In genomic region chr3:43685921-43686320, GRCh38 we compare ENCODE assay signal across 26 cellular contexts.
"Had no signal": no experiment of that assay in that cellular context is flagged by ENCODE, and none has a peak within 500 bp of the region (broad histone marks: within the 10 kb centered on the region; RNA-seq: fewer than 3 reads in every experiment).

No MANE protein-coding gene starts in this region.

- H3K27me3 ChIP-seq: stomach, suprapubic skin, testis, thyroid gland, tibial artery, tibial nerve, transverse colon, upper lobe of left lung, upper lobe of right lung, uterus, vagina had no signal

- H3K36me3 ChIP-seq: stomach, suprapubic skin, thoracic aorta, thyroid gland, tibial artery, tibial nerve, transverse colon, upper lobe of left lung, upper lobe of right lung, uterus, vagina had no signal

- FAIRE-seq: urothelium cell line had no signal

- H3K27ac ChIP-seq: stomach, suprapubic skin, testis, thoracic aorta, thyroid gland, tibial artery, tibial nerve, transverse colon, upper lobe of left lung, upper lobe of right lung, uterus, vagina had no signal

- H3K4me1 ChIP-seq: uterus, vagina had no signal

- H3K9me3 ChIP-seq: stomach, suprapubic skin, testis, thoracic aorta, thyroid gland, tibial artery, transverse colon, upper lobe of left lung, upper lobe of right lung, uterus, vagina had no signal

- ATAC-seq: stimulated activated effector memory CD8-positive, alpha-beta T cell treated with anti-CD3 and anti-CD28 coated beads, Interleukin-12 subunit alpha, Interleukin-12 subunit beta, amount 100 ng/mL, for 72 hours; stimulated activated memory B cell treated with anti-CD40 and anti-IgM and Interleukin-4, amounts not matched to agents 10 μg/mL and 1 μg/mL and 100 μg/mL, for 72 hours; stimulated activated naive B cell treated with anti-CD40 and anti-IgM and Interleukin-4, amounts not matched to agents 10 μg/mL and 1 μg/mL and 100 μg/mL, for 72 hours; stimulated activated naive CD8-positive, alpha-beta T cell treated with anti-CD3 and anti-CD28 coated beads, Interleukin-15, amount 100 ng/mL, for 72 hours; stimulated activated naive CD8-positive, alpha-beta T cell treated with anti-CD3 and anti-CD28 coated beads, Interleukin-15, Interleukin-2, amounts not matched to agents 100 U/mL and 50 U/mL, for 24 hours; upper lobe of right lung had no signal

- H3K4me3 ChIP-seq: stomach, suprapubic skin, testis, thoracic aorta, thyroid gland, tibial artery, tibial nerve, transverse colon, upper lobe of left lung, upper lobe of right lung, uterus, vagina had no signal

- DNase-seq: stimulated activated CD4-positive, alpha-beta T cell treated with anti-CD3 and anti-CD28 coated beads, Interleukin-2, amount 100 ng/mL, for 48 hours; stimulated activated CD4-positive, alpha-beta T cell treated with anti-CD3 and anti-CD28 coated beads, Interleukin-4, amount 100 ng/mL, for 1 hour; stimulated activated CD4-positive, alpha-beta T cell treated with anti-CD3 and anti-CD28 coated beads, Interleukin-4, amount 100 ng/mL, for 24 hours; stimulated activated CD4-positive, alpha-beta T cell treated with anti-CD3 and anti-CD28 coated beads, Interleukin-4, amount 100 ng/mL, for 4 hours; stimulated activated CD8-positive, alpha-beta memory T cell treated with anti-CD3 and anti-CD28 coated beads, Interleukin-4, amount 100 ng/mL, for 48 hours; stimulated activated naive B cell treated with anti-CD40 and anti-IgM and Interleukin-4, amounts not matched to agents 10 μg/mL and 1 μg/mL and 100 μg/mL, for 72 hours; stimulated activated naive CD4-positive, alpha-beta T cell; stimulated activated naive CD4-positive, alpha-beta T cell treated with Interleukin-2 at 50 U/mL for 16 hours; stimulated activated naive CD8-positive, alpha-beta T cell treated with anti-CD3 and anti-CD28 coated beads, Interleukin-15, amount 100 ng/mL, for 72 hours; stimulated activated naive CD8-positive, alpha-beta T cell treated with anti-CD3 and anti-CD28 coated beads, Interleukin-15, Interleukin-2, amounts not matched to agents 100 U/mL and 50 U/mL, for 24 hours; stomach; substantia nigra; testis; thyroid gland; tibial artery; transverse colon; upper lobe of left lung; upper lobe of right lung; uterus had no signal
